9 cellular contexts compared by ENCODE assay signal in the genomic region with DNA sequence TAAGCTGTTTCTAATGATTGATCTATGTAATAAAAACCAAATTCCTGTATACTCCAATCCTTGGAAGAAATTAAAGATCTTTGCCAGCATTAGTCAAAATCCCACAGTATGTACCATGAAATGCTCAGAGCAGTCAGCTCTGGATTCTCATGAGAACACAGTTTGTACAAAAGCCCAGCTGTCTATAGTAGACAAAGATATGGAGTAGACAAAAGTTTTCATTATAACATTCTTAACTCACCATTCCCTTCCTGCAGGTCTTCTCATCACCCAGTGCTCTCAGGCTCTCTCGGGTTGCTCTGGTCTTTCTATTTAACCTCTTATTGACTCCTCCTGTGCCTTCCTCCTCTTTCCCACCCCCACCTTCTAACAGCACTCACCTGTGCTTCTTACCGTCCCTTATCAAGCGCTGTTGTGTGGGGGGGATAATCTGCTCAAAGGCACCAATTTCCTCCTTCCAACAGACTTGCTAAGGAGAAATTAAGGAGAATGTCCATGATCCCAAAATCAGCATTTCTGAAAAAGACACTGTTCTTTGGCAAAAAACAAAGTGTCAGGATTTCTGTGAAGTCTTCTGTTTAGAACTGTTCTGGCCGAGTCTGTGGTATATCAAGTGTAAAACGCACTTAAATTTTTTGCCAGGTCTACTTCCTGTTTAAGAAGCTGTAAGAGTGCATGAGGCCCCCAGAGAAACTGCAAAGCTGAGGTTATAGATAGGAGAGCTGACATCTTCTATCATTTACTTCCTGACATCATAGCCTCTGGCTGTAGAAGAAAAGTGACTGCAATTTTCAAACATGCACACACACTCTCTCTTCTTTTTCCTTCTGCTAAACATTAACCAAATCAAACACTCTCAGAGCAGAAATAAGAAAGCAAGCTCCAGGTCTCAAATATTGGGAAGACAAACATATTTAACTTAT.
DNase-seq lines count a peak whose midpoint lies in the region; ATAC-seq and TF ChIP-seq lines count a peak whose summit lies in the region.
"Had no signal": no experiment of that assay in that cellular context is flagged by ENCODE, and none has a peak within 500 bp of the region (broad histone marks: within the 10 kb centered on the region; RNA-seq: fewer than 3 reads in every experiment).

No MANE protein-coding gene starts in this region.

- H3K36me3 Mint-ChIP-seq in endodermal cell (ENCODE audit: low read depth): no peaks in the 10 kb centered on the region

- no peak for TF ChIP-seq CTCF in endodermal cell (conservative IDR thresholded peaks at IDR 0.05)

- peak overlapping the region; percentile 34 for H3K4me3 Mint-ChIP-seq in endodermal cell

- no peaks in the 10 kb centered on the region for H3K27me3 Mint-ChIP-seq in endodermal cell (ENCODE audit: insufficient read depth)

- H3K27ac Mint-ChIP-seq in endodermal cell: no peak overlapping the region

- ATAC-seq in GM19397 (IDR thresholded peaks at IDR 0.05; ENCODE audit: unreplicated experiment) (peak; percentile 67), HG03280 (IDR thresholded peaks at IDR 0.05; ENCODE audit: unreplicated experiment) (peak; percentile 67)

- H3K4me3 ChIP-seq in endodermal cell (ENCODE audit: low read length): peak overlapping the region; percentile 30

- peaks cover 14% of the 10 kb centered on the region for H3K27me3 ChIP-seq in endodermal cell (ENCODE audit: control insufficient read depth, insufficient read depth, low read length, poor library complexity, severe bottlenecking)

- peaks cover 28% of the 10 kb centered on the region for H3K4me1 Mint-ChIP-seq in endodermal cell

- WGBS in endodermal cell (ENCODE audit: insufficient coverage in 1 of 2, insufficient read length in 1 of 2), 2 experiments: 60 to 83% methylated on average over 2 to 5 of the region's 5 CpGs

- peaks cover 1% of the 10 kb centered on the region for H3K9me3 Mint-ChIP-seq in endodermal cell

- no peak overlapping the region for H3K9ac ChIP-seq in endodermal cell (ENCODE audit: extremely low read depth, low read length, poor library complexity, severe bottlenecking)

- no peak overlapping the region for H3K27ac ChIP-seq in endodermal cell (ENCODE audit: low read depth, low read length)

- H3K9me3 ChIP-seq in endodermal cell (ENCODE audit: control insufficient read depth, low read length): peaks cover under 1% of the 10 kb centered on the region

- no peaks in the 10 kb centered on the region for H3K4me1 ChIP-seq in endodermal cell (ENCODE audit: control insufficient read depth, insufficient read depth, low read length)

- DNase-seq in CMK (ENCODE audit: low read depth) (peak; percentile 48), endodermal cell (no peak), NCI-H526 (lab: John Stamatoyannopoulos, UW) (no peak), SW480 (ENCODE audit: low spot score) (no peak), islet precursor cell (no peak), NCI-H187 treated with DMSO at 0.1 percent for 48 hours (lab: John Stamatoyannopoulos, UW) (no peak)
- DNase-seq: GF-D8 had no signal

- no peaks in the 10 kb centered on the region for H3K36me3 ChIP-seq in endodermal cell (ENCODE audit: control insufficient read depth, insufficient read depth, low read length)
